Comparison of ENCODE assay signal across 19 cellular contexts in the genomic region with DNA sequence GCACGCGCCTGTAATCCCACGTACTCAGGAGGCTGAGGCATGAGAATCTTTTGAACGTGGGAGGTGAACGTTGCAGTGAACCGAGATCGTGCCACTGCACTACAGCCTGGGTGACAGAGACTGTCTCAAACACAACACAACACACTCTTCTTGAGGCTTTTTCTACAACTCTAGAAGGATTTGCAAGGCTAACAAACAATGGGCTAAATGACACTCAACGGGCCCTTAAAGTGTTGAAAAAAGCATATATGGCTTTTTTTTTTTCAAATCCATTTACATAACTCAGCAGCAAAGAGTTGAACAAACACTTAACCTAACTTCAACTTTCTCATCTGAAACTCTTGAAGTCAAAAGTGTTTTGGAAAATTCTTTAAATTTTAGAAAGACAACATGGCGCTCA. TPM values are rescaled to one million over a fixed set of nuclear protein-coding genes. Genes with fewer than 3 reads are reported as not detected.
DNase-seq lines count a peak whose midpoint lies in the region; ATAC-seq and TF ChIP-seq lines count a peak whose summit lies in the region.
"Had no signal": no experiment of that assay in that cellular context is flagged by ENCODE, and none has a peak within 500 bp of the region (broad histone marks: within the 10 kb centered on the region; RNA-seq: fewer than 3 reads in every experiment).

No MANE protein-coding gene starts in this region.

- H3K36me3 ChIP-seq in trophoblast cell (ENCODE audit: control insufficient read depth in 1 of 2, insufficient read depth in 2 of 2, low read length in 2 of 2) = peaks cover 17 to 30% of the 10 kb centered on the region in 2 experiments

- H3K9me3 Mint-ChIP-seq in activated naive CD4-positive, alpha-beta T cell treated with anti-CD3 and anti-CD28 coated beads for 36 hours = no peaks in the 10 kb centered on the region
- H3K9me3 Mint-ChIP-seq in activated naive CD4-positive, alpha-beta T cell treated with anti-CD3 and anti-CD28 coated beads, Interleukin-2, amount 10 ng/mL, durations not matched to agents 7 days and 5 days = peaks cover 2% of the 10 kb centered on the region
- no peaks in the 10 kb centered on the region for H3K9me3 Mint-ChIP-seq in activated naive CD8-positive, alpha-beta T cell treated with anti-CD3 and anti-CD28 coated beads, Interleukin-2, amount 50 U/mL, for 24 hours
- H3K9me3 Mint-ChIP-seq: CD4-positive, alpha-beta memory T cell; IgD-negative memory B cell had no signal

- H4K8ac ChIP-seq in trophoblast cell (ENCODE audit: low read depth, low read length) = no peak overlapping the region

- WGBS in trophoblast cell (ENCODE audit: extremely low coverage, insufficient coverage, insufficient read length) = no CpG with 5 or more reads among the region's 9 CpGs

- H3K79me2 ChIP-seq in trophoblast cell (ENCODE audit: control insufficient read depth, insufficient read depth, low read length, poor library complexity) = no peaks in the 10 kb centered on the region

- H3K27me3 Mint-ChIP-seq in activated naive CD4-positive, alpha-beta T cell treated with anti-CD3 and anti-CD28 coated beads for 36 hours (ENCODE audit: low read depth) = no peaks in the 10 kb centered on the region
- H3K27me3 Mint-ChIP-seq in activated naive CD4-positive, alpha-beta T cell treated with anti-CD3 and anti-CD28 coated beads, Interleukin-2, amount 10 ng/mL, durations not matched to agents 7 days and 5 days = no peaks in the 10 kb centered on the region
- no peaks in the 10 kb centered on the region for H3K27me3 Mint-ChIP-seq in activated naive CD8-positive, alpha-beta T cell treated with anti-CD3 and anti-CD28 coated beads, Interleukin-2, amount 50 U/mL, for 24 hours
- H3K27me3 Mint-ChIP-seq: CD4-positive, alpha-beta memory T cell; IgD-negative memory B cell had no signal

- peaks cover 53% of the 10 kb centered on the region for H3K36me3 Mint-ChIP-seq in activated naive CD4-positive, alpha-beta T cell treated with anti-CD3 and anti-CD28 coated beads for 36 hours (ENCODE audit: low read depth)
- peaks cover 65% of the 10 kb centered on the region for H3K36me3 Mint-ChIP-seq in activated naive CD4-positive, alpha-beta T cell treated with anti-CD3 and anti-CD28 coated beads, Interleukin-2, amount 10 ng/mL, durations not matched to agents 7 days and 5 days
- peaks cover 66% of the 10 kb centered on the region for H3K36me3 Mint-ChIP-seq in activated naive CD8-positive, alpha-beta T cell treated with anti-CD3 and anti-CD28 coated beads, Interleukin-2, amount 50 U/mL, for 24 hours (ENCODE audit: low read depth)

- H2BK5ac ChIP-seq in trophoblast cell (ENCODE audit: low read depth, low read length, poor library complexity) = peak overlapping the region; percentile 57

- peaks cover 7% of the 10 kb centered on the region for H3K79me1 ChIP-seq in trophoblast cell (ENCODE audit: low read length)

- H4K12ac ChIP-seq in trophoblast cell (ENCODE audit: low read depth, low read length) = no peak overlapping the region

- peak overlapping the region; percentile 56 for H3K4ac ChIP-seq in trophoblast cell (ENCODE audit: low read depth, low read length)

- H3K27me3 ChIP-seq in HL-60 (ENCODE audit: insufficient read depth, poor library complexity, severe bottlenecking) = no peaks in the 10 kb centered on the region
- no peaks in the 10 kb centered on the region for H3K27me3 ChIP-seq in trophoblast cell (ENCODE audit: insufficient read depth, low read length)
- H3K27me3 ChIP-seq: SJCRH30 had no signal

- peak overlapping the region; percentile 38 for H2AK5ac ChIP-seq in trophoblast cell (ENCODE audit: low read length)

- H3K9ac ChIP-seq in trophoblast cell (ENCODE audit: low read length) = no peak overlapping the region

- peaks cover 2 to 4% of the 10 kb centered on the region in 2 experiments for H3K4me1 ChIP-seq in trophoblast cell (ENCODE audit: control insufficient read depth in 1 of 2, insufficient read depth in 2 of 2, low read length in 2 of 2)

- peak overlapping the region; percentile 42 for H2BK12ac ChIP-seq in trophoblast cell (ENCODE audit: low read length)

- peaks cover 44% of the 10 kb centered on the region for H3K4me1 Mint-ChIP-seq in activated naive CD4-positive, alpha-beta T cell treated with anti-CD3 and anti-CD28 coated beads for 36 hours (ENCODE audit: low read depth)
- H3K4me1 Mint-ChIP-seq in activated naive CD4-positive, alpha-beta T cell treated with anti-CD3 and anti-CD28 coated beads, Interleukin-2, amount 10 ng/mL, durations not matched to agents 7 days and 5 days = peaks cover 38% of the 10 kb centered on the region
- H3K4me1 Mint-ChIP-seq in activated naive CD8-positive, alpha-beta T cell treated with anti-CD3 and anti-CD28 coated beads, Interleukin-2, amount 50 U/mL, for 24 hours = peaks cover 58% of the 10 kb centered on the region

- peak overlapping the region; percentile 68 for H3K27ac ChIP-seq in HL-60 (replicated peaks)
- H3K27ac ChIP-seq in trophoblast cell (ENCODE audit: low read depth, low read length) = no peak overlapping the region
- H3K27ac ChIP-seq: RWPE1, SJCRH30 had no signal

- no peak for ATAC-seq in activated naive CD8-positive, alpha-beta T cell treated with anti-CD3 and anti-CD28 coated beads, Interleukin-2, amount 50 U/mL, for 24 hours

- no peak overlapping the region for H3K4me3 Mint-ChIP-seq in activated naive CD4-positive, alpha-beta T cell treated with anti-CD3 and anti-CD28 coated beads for 36 hours
- no peak overlapping the region for H3K4me3 Mint-ChIP-seq in activated naive CD4-positive, alpha-beta T cell treated with anti-CD3 and anti-CD28 coated beads, Interleukin-2, amount 10 ng/mL, durations not matched to agents 7 days and 5 days
- H3K4me3 Mint-ChIP-seq in activated naive CD8-positive, alpha-beta T cell treated with anti-CD3 and anti-CD28 coated beads, Interleukin-2, amount 50 U/mL, for 24 hours = no peak overlapping the region
- H3K4me3 Mint-ChIP-seq: CD4-positive, alpha-beta memory T cell; IgD-negative memory B cell had no signal

- peak overlapping the region; percentile 3 for H3K27ac Mint-ChIP-seq in activated naive CD4-positive, alpha-beta T cell treated with anti-CD3 and anti-CD28 coated beads for 36 hours
- H3K27ac Mint-ChIP-seq in activated naive CD4-positive, alpha-beta T cell treated with anti-CD3 and anti-CD28 coated beads, Interleukin-2, amount 10 ng/mL, durations not matched to agents 7 days and 5 days = no peak overlapping the region
- H3K27ac Mint-ChIP-seq in activated naive CD8-positive, alpha-beta T cell treated with anti-CD3 and anti-CD28 coated beads, Interleukin-2, amount 50 U/mL, for 24 hours = peak overlapping the region; percentile 56
- H3K27ac Mint-ChIP-seq: IgD-negative memory B cell had no signal

- H2AFZ ChIP-seq in trophoblast cell (ENCODE audit: insufficient read depth, low read length, poor library complexity) = no peak overlapping the region

- no peak overlapping the region for H2BK120ac ChIP-seq in trophoblast cell (ENCODE audit: insufficient read depth, low read length, poor library complexity)

- no peak overlapping the region for H3K4me3 ChIP-seq in HL-60 (replicated peaks; ENCODE audit: insufficient read depth, low read length)
- no peak overlapping the region for H3K4me3 ChIP-seq in trophoblast cell (ENCODE audit: low read depth, low read length)
- H3K4me3 ChIP-seq: SJCRH30 had no signal

- H3K23ac ChIP-seq in trophoblast cell (ENCODE audit: low read length) = no peak overlapping the region

- H3K9me3 ChIP-seq in trophoblast cell (ENCODE audit: insufficient read depth, low read depth, low read length) = no peaks in the 10 kb centered on the region
- H3K9me3 ChIP-seq: SJCRH30 had no signal

- TF ChIP-seq CTCF in HL-60 (IDR thresholded peaks at IDR 0.05; ENCODE audit: insufficient read depth, low read length) (no peak), GM20000 (IDR thresholded peaks at IDR 0.05; ENCODE audit: extremely low read depth, missing control alignments) (no peak)

- CTCF ChIA-PET in activated naive CD4-positive, alpha-beta T cell treated with anti-CD3 and anti-CD28 coated beads for 36 hours (lab: Charles Lee) = interaction anchor here (0.7 to 1.2 kb wide), 3 partner anchors 21 to 848 kb away, joined by 3 to 4 read pairs (median 3); no protein-coding TSS in a partner anchor
- CTCF ChIA-PET in activated naive CD4-positive, alpha-beta T cell treated with anti-CD3 and anti-CD28 coated beads, Interleukin-2, amount 10 ng/mL, durations not matched to agents 7 days and 5 days (lab: Charles Lee) = interaction anchor here (0.5 kb wide), 1 partner anchor 141 kb away, joined by 3 read pairs; no protein-coding TSS in a partner anchor

- no peak overlapping the region for H3K4me2 ChIP-seq in trophoblast cell (ENCODE audit: low read length)

- H3K14ac ChIP-seq in trophoblast cell (ENCODE audit: low read length) = no peak overlapping the region

- DNase-seq in activated naive CD4-positive, alpha-beta T cell treated with anti-CD3 and anti-CD28 coated beads for 36 hours = no peak
- DNase-seq in activated naive CD4-positive, alpha-beta T cell treated with anti-CD3 and anti-CD28 coated beads, Interleukin-2, amount 10 ng/mL, durations not matched to agents 7 days and 5 days = no peak
- DNase-seq in HL-60 (ENCODE audit: low read depth in 1 of 2, low spot score in 1 of 2) = no peak
- DNase-seq in activated naive CD8-positive, alpha-beta T cell treated with anti-CD3 and anti-CD28 coated beads, Interleukin-2, amount 50 U/mL, for 24 hours = no peak
- no peak for DNase-seq in trophoblast cell
- DNase-seq in HCEC 1CT = no peak
- no peak for DNase-seq in GM20000 (ENCODE audit: low spot score)
- DNase-seq in NCI-H1436 treated with DMSO at 0.1 percent for 48 hours (lab: John Stamatoyannopoulos, UW) = no peak
- DNase-seq: CD4-positive, alpha-beta memory T cell; DND-41; GF-D8; NCI-H1417 treated with DMSO at 0.1 percent for 48 hours; NCI-H2081 treated with DMSO at 0.1 percent for 48 hours; NCI-H526; NK-92 treated with Interleukin-12 subunit alpha and Interleukin-12 subunit beta, amount 100 ng/mL, for 24 hours; OCI-M1 had no signal

- H3K18ac ChIP-seq in trophoblast cell (ENCODE audit: low read length) = peak overlapping the region; percentile 87

- intact Hi-C loops in activated naive CD4-positive, alpha-beta T cell treated with anti-CD3 and anti-CD28 coated beads for 36 hours (cut with micrococcal nuclease) = loop anchor here (2.0 to 5.0 kb wide), 2 partner anchors 15 to 160 kb away; no protein-coding TSS in a partner anchor

- H4K91ac ChIP-seq in trophoblast cell (ENCODE audit: low read depth, low read length) = peak overlapping the region; percentile 21

RNA-seq across cellular contexts. Expression of gene CDR2, which starts 22.3 kb away (rescaled TPM):
- total RNA-seq in activated naive CD4-positive, alpha-beta T cell treated with anti-CD3 and anti-CD28 coated beads for 36 hours = 10 to 100 TPM; 42.5 to 42.8 TPM
- polyA plus RNA-seq in trophoblast cell (2013) = 28.9 and 29.8 TPM in 2 replicates

RNA-seq across cellular contexts. Expression of gene POLR3E, which starts 54.9 kb away (rescaled TPM):
- total RNA-seq in activated naive CD4-positive, alpha-beta T cell treated with anti-CD3 and anti-CD28 coated beads for 36 hours = 10 to 100 TPM; 72.9 to 74.7 TPM
- 24.6 and 26.6 TPM in 2 replicates for polyA plus RNA-seq in trophoblast cell (2013)
